ENCODE assay signal across 35 cellular contexts in the genomic region with DNA sequence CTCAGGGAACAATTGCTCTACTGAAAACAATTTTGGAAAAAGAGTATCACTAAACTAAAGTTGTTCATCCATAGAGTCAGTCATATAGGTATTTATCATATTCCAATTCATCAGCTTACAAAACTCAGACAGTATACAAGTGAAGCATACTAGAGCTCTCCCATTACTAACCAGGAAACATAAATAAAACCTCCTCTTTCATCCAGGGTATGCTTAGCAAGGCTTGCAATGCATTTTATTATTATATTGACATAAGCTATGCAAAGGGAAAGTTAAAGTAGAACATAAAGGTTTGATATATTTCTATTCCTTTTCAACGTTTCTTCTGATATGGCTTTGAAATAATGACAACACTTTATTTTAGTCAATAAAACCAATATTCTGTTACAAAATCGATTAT.
"Had no signal": no experiment of that assay in that cellular context is flagged by ENCODE, and none has a peak within 500 bp of the region (broad histone marks: within the 10 kb centered on the region; RNA-seq: fewer than 3 reads in every experiment).

No MANE protein-coding gene starts in this region.

- H3K4me3 ChIP-seq: MG63 had no signal

- H3K9me3 ChIP-seq: MG63 had no signal

- H3K36me3 ChIP-seq: MG63 had no signal

- DNase-seq: Karpas-422, KG1, MG63, MM.1S, MV-4-11, NCI-H1048, NCI-H1092, NCI-H1092 treated with DMSO at 0.1 percent for 48 hours, NCI-H1105, NCI-H1105 treated with DMSO at 0.1 percent for 48 hours, NCI-H1417, NCI-H1417 treated with DMSO at 0.1 percent for 48 hours, NCI-H1436, NCI-H1436 treated with DMSO at 0.1 percent for 48 hours, NCI-H146, NCI-H1694, NCI-H1694 treated with DMSO at 0.1 percent for 48 hours, NCI-H187, NCI-H187 treated with DMSO at 0.1 percent for 48 hours, NCI-H1930, NCI-H2029, NCI-H2029 treated with DMSO at 0.1 percent for 48 hours, NCI-H2081, NCI-H2081 treated with DMSO at 0.1 percent for 48 hours, NCI-H2107, NCI-H2171, NCI-H2171 treated with DMSO at 0.1 percent for 48 hours, NCI-H2227 treated with DMSO at 0.1 percent for 48 hours, NCI-H226, NCI-H345, NCI-H446, NCI-H446 treated with DMSO at 0.1 percent for 48 hours, NCI-H510A, NCI-H510A treated with DMSO at 0.1 percent for 48 hours had no signal

- H3K27ac ChIP-seq: KMS-11 had no signal
